ENCODE assay signal across 1 cellular context in genomic region chr1:85607126-85607912, GRCh38.
TF ChIP-seq lines count a peak whose summit lies in the region.

No MANE protein-coding gene starts in this region.

TF ChIP-seq in HepG2, 621 proteins besides CTCF, POLR2A, EP300 and RAD21 (continued from another document):
- TF ChIP-seq ATF3 (CRISPR knock-in tag; IDR thresholded peaks at IDR 0.05) (peak; percentile 73), KDM6A (CRISPR knock-in tag; IDR thresholded peaks at IDR 0.05; ENCODE audit: low read depth) (0 out of 2 replicates have a peak, but pooled peaks have one; percentile 21), ETV5 (CRISPR knock-in tag; IDR thresholded peaks at IDR 0.05; ENCODE audit: borderline replicate concordance) (peak; percentile 25; the same call in 1 of the 2 replicates), MLXIP (CRISPR knock-in tag; IDR thresholded peaks at IDR 0.05; ENCODE audit: borderline replicate concordance) (no peak), PATZ1 (CRISPR knock-in tag; IDR thresholded peaks at IDR 0.05) (peak; percentile 77; the same call in 1 of the 2 replicates), ZNF644 (CRISPR knock-in tag; IDR thresholded peaks at IDR 0.05; ENCODE audit: low read depth) (0 out of 2 replicates have a peak, but pooled peaks have one; percentile 26), SALL1 (CRISPR knock-in tag; IDR thresholded peaks at IDR 0.05) (peak; percentile 42; the same call in 1 of the 2 replicates), UBTF (CRISPR knock-in tag; IDR thresholded peaks at IDR 0.05) (0 out of 2 replicates have a peak, but pooled peaks have one; percentile 24), HMG20A (CRISPR knock-in tag; IDR thresholded peaks at IDR 0.05; ENCODE audit: borderline replicate concordance) (peak; percentile 43; the same call in 1 of the 2 replicates), NR2F6 (IDR thresholded peaks at IDR 0.05) (no peak; the same call in none of the 2 replicates), NR2F6 (CRISPR knock-in tag; IDR thresholded peaks at IDR 0.05) (0 out of 2 replicates have a peak, but pooled peaks have one; percentile 35), FOXP4 (CRISPR knock-in tag; IDR thresholded peaks at IDR 0.05) (peak; percentile 42; the same call in 1 of the 2 replicates), MED1 (CRISPR knock-in tag; IDR thresholded peaks at IDR 0.05) (peak; percentile 28; the same call in 1 of the 2 replicates), SETDB1 (CRISPR knock-in tag; IDR thresholded peaks at IDR 0.05; ENCODE audit: borderline replicate concordance) (no peak), SOX5 (CRISPR knock-in tag; IDR thresholded peaks at IDR 0.05; ENCODE audit: borderline replicate concordance) (peak; percentile 63; the same call in 1 of the 2 replicates)
